3 cellular contexts compared by ENCODE assay signal in genomic region chr17:69004759-69005158, GRCh38. TPM values are rescaled to one million over a fixed set of nuclear protein-coding genes. Genes with fewer than 3 reads are reported as not detected.
"Had no signal": no experiment of that assay in that cellular context is flagged by ENCODE, and none has a peak within 500 bp of the region (broad histone marks: within the 10 kb centered on the region; RNA-seq: fewer than 3 reads in every experiment).

No MANE protein-coding gene starts in this region.

RNA-seq across cellular contexts. Expression of gene ABCA8, which starts 49.6 kb away (rescaled TPM):
- total RNA-seq: HT-29, LHCN-M2 had no signal

RNA-seq across cellular contexts. Expression of gene ABCA9, which starts 56.0 kb away (rescaled TPM):
- total RNA-seq: HT-29, LHCN-M2, SJSA1 had no signal
